Comparison of ENCODE assay signal across 8 cellular contexts in genomic region chr19:19662344-19662743, GRCh38. TPM values are rescaled to one million over a fixed set of nuclear protein-coding genes. Genes with fewer than 3 reads are reported as not detected.
DNase-seq lines count a peak whose midpoint lies in the region; ATAC-seq and TF ChIP-seq lines count a peak whose summit lies in the region.

No MANE protein-coding gene starts in this region.

- no peaks in the 10 kb centered on the region for H3K27me3 Mint-ChIP-seq in effector memory CD8-positive, alpha-beta T cell
- H3K27me3 Mint-ChIP-seq in neural crest cell (ENCODE audit: low read depth) = no peaks in the 10 kb centered on the region

- no peak for TF ChIP-seq POLR2A in NB4 (IDR thresholded peaks at IDR 0.05; ENCODE audit: extremely low read depth, insufficient read length)

- TF ChIP-seq CTCF in C4-2B (conservative IDR thresholded peaks at IDR 0.05) (no peak), NB4 (IDR thresholded peaks at IDR 0.05; ENCODE audit: low read depth, low read length) (no peak), neural crest cell (conservative IDR thresholded peaks at IDR 0.05) (no peak), GM13976 (IDR thresholded peaks at IDR 0.05; ENCODE audit: borderline replicate concordance, control extremely low read depth, extremely low read depth, insufficient read depth, missing control alignments) (no peak)

- ATAC-seq in effector memory CD8-positive, alpha-beta T cell (replicated peaks) = no peak
- ATAC-seq in GM18867 (IDR thresholded peaks at IDR 0.05; ENCODE audit: unreplicated experiment) = no peak

- peaks cover 68% of the 10 kb centered on the region for H3K36me3 Mint-ChIP-seq in effector memory CD8-positive, alpha-beta T cell (ENCODE audit: insufficient read depth)
- peaks cover 3% of the 10 kb centered on the region for H3K36me3 Mint-ChIP-seq in neural crest cell (ENCODE audit: low read depth)

- H3K4me3 ChIP-seq in NB4 (ENCODE audit: low read depth, low read length) = peak overlapping the region; percentile 93

- DNase-seq in NB4 (ENCODE audit: low read depth) (no peak), neural crest cell (ENCODE audit: low read depth, low spot score) (no peak), occipital lobe (lab: John Stamatoyannopoulos, UW) (no peak), GM13976 (ENCODE audit: low spot score) (no peak), cerebellar nuclear complex (lab: John Stamatoyannopoulos, UW) (no peak)
- no peak for DNase-seq in effector memory CD8-positive, alpha-beta T cell

- H3K4me3 Mint-ChIP-seq in effector memory CD8-positive, alpha-beta T cell = peak overlapping the region; percentile 72 to 84
- peak overlapping the region; percentile 90 for H3K4me3 Mint-ChIP-seq in neural crest cell

- in situ Hi-C loops in GM13976 (cut with MboI; ENCODE audit: low sequenced_read_pairs, unreplicated experiment) = no loop called here

- peaks cover 26 to 27% of the 10 kb centered on the region in 2 donors for H3K4me1 Mint-ChIP-seq in effector memory CD8-positive, alpha-beta T cell (ENCODE audit: low read depth in 2 of 2)
- H3K4me1 Mint-ChIP-seq in neural crest cell = peaks cover 23% of the 10 kb centered on the region

- peak overlapping the region; percentile 91 for H3K27ac ChIP-seq in C4-2B

- H3K9me3 Mint-ChIP-seq in effector memory CD8-positive, alpha-beta T cell = no peaks in the 10 kb centered on the region
- H3K9me3 Mint-ChIP-seq in neural crest cell = no peaks in the 10 kb centered on the region

- H3K27ac Mint-ChIP-seq in effector memory CD8-positive, alpha-beta T cell = peak overlapping the region; percentile 89 to 97
- H3K27ac Mint-ChIP-seq in neural crest cell (ENCODE audit: unreplicated experiment) = no peak overlapping the region

RNA-seq across cellular contexts. Expression of gene ATP13A1, which starts 1.1 kb away (rescaled TPM):
- 75.1 and 81.0 TPM in 2 replicates for total RNA-seq in neural crest cell
- total RNA-seq in occipital lobe = 19.8 TPM

RNA-seq across cellular contexts. Expression of gene ZNF101, which starts 6.3 kb away (rescaled TPM):
- 16.2 and 18.2 TPM in 2 replicates for total RNA-seq in neural crest cell
- 12.2 TPM for total RNA-seq in occipital lobe

RNA-seq across cellular contexts. Expression of gene GMIP, which starts 18.9 kb away (rescaled TPM):
- total RNA-seq in neural crest cell (20.6 and 25.1 TPM in 2 replicates), occipital lobe (14.3 TPM)

RNA-seq across cellular contexts. Expression of gene LPAR2, which starts 34.3 kb away (rescaled TPM):
- 115 and 116 TPM in 2 replicates for total RNA-seq in neural crest cell
- 13.3 TPM for total RNA-seq in occipital lobe

RNA-seq across cellular contexts. Expression of gene PBX4, which starts 43.9 kb away (rescaled TPM):
- 7.5 and 7.7 TPM in 2 replicates for total RNA-seq in neural crest cell
- total RNA-seq in occipital lobe = 14.8 TPM
